8 cellular contexts compared by ENCODE assay signal in genomic region chr6:26474439-26474881, GRCh38. TPM values are rescaled to one million over a fixed set of nuclear protein-coding genes. Genes with fewer than 3 reads are reported as not detected.
DNase-seq lines count a peak whose midpoint lies in the region; ATAC-seq, FAIRE-seq and TF ChIP-seq lines count a peak whose summit lies in the region.

No MANE protein-coding gene starts in this region.

- no peaks in the 10 kb centered on the region for H3K9me2 ChIP-seq in PC-3 (replicated peaks; ENCODE audit: low read length)

- peak overlapping the region; percentile 50 for H2BK120ac ChIP-seq in trophoblast cell (ENCODE audit: insufficient read depth, low read length, poor library complexity)

- H2AK5ac ChIP-seq in trophoblast cell (ENCODE audit: low read length): no peak overlapping the region

- peak overlapping the region; percentile 52 for H3K27ac ChIP-seq in PC-3 (ENCODE audit: low read length)
- H3K27ac ChIP-seq in trophoblast cell (ENCODE audit: low read depth, low read length): no peak overlapping the region

- peak overlapping the region; percentile 57 for H4K12ac ChIP-seq in trophoblast cell (ENCODE audit: low read depth, low read length)

- no peak overlapping the region for H3K23ac ChIP-seq in trophoblast cell (ENCODE audit: low read length)

- peaks cover 4% of the 10 kb centered on the region for H3K79me1 ChIP-seq in trophoblast cell (ENCODE audit: low read length)

- no peaks in the 10 kb centered on the region for H3K79me2 ChIP-seq in PC-3 (ENCODE audit: low read length)
- no peaks in the 10 kb centered on the region for H3K79me2 ChIP-seq in trophoblast cell (ENCODE audit: control insufficient read depth, insufficient read depth, low read length, poor library complexity)

- no peak for FAIRE-seq in GM12892 (lab: Jason Lieb, UNC)

- H3K4ac ChIP-seq in trophoblast cell (ENCODE audit: low read depth, low read length): no peak overlapping the region

- BruUV-seq in PC-3 (replicated peaks; lab: Mats Ljungman, UMichigan): TSS peak; percentile 43

- no peak overlapping the region for H2BK12ac ChIP-seq in trophoblast cell (ENCODE audit: low read length)

- peaks cover 21% of the 10 kb centered on the region for H3K4me1 ChIP-seq in ES-I3 (ENCODE audit: insufficient read depth, low read length)
- peaks cover 30% of the 10 kb centered on the region for H3K4me1 ChIP-seq in PC-3 (ENCODE audit: insufficient read depth, low read length)
- peaks cover 0 to 6% of the 10 kb centered on the region in 2 experiments for H3K4me1 ChIP-seq in trophoblast cell (ENCODE audit: control insufficient read depth in 1 of 2, insufficient read depth in 2 of 2, low read length in 2 of 2)

- no peak overlapping the region for H3K18ac ChIP-seq in trophoblast cell (ENCODE audit: low read length)

- TF ChIP-seq POLR2A in GM12892 (IDR thresholded peaks at IDR 0.05; ENCODE audit: low read depth, low read length): no peak

- H4K20me1 ChIP-seq in PC-3 (ENCODE audit: low read length): no peaks in the 10 kb centered on the region

- POLR2A ChIA-PET in PC-3 (lab: Charles Lee; ENCODE audit: unreplicated experiment): interaction anchor here (0.6 to 0.8 kb wide), 3 partner anchors 59 to 1367 kb away, joined by 3 to 4 read pairs (median 4); no protein-coding TSS in a partner anchor

- H3F3A ChIP-seq in PC-3 (ENCODE audit: low read length, unreplicated experiment): no peaks in the 10 kb centered on the region

- H3K27me3 ChIP-seq in PC-3 (ENCODE audit: low read length): no peaks in the 10 kb centered on the region
- H3K27me3 ChIP-seq in trophoblast cell (ENCODE audit: insufficient read depth, low read length): no peaks in the 10 kb centered on the region

- peak overlapping the region; percentile 85 for H2AFZ ChIP-seq in PC-3 (ENCODE audit: low read length)
- H2AFZ ChIP-seq in trophoblast cell (ENCODE audit: insufficient read depth, low read length, poor library complexity): no peak overlapping the region

- H3K36me3 ChIP-seq in ES-I3 (ENCODE audit: insufficient read depth, low read length) (no peaks in the 10 kb centered on the region), PC-3 (ENCODE audit: low read depth, low read length) (no peaks in the 10 kb centered on the region), trophoblast cell (ENCODE audit: control insufficient read depth in 1 of 2, insufficient read depth in 2 of 2, low read length in 2 of 2) (no peaks in the 10 kb centered on the region)

- WGBS in trophoblast cell (ENCODE audit: extremely low coverage, insufficient coverage, insufficient read length): no CpG with 5 or more reads among the region's 2 CpGs

- TF ChIP-seq CTCF in PC-3 (conservative IDR thresholded peaks at IDR 0.05; ENCODE audit: low read depth, low read length) (no peak), epithelial cell of esophagus (IDR thresholded peaks at IDR 0.05; ENCODE audit: insufficient read depth, low read depth, low read length, missing control alignments) (no peak)

- DNase-seq in PC-3: no peak
- DNase-seq in epithelial cell of esophagus (ENCODE audit: low read depth): no peak
- no peak for DNase-seq in trophoblast cell
- DNase-seq in GM12892 (ENCODE audit: insufficient read length): no peak
- DNase-seq in SKM-1 treated with dmso at 0.1 percent for 144 hours (lab: John Stamatoyannopoulos, UW; ENCODE audit: unreplicated experiment): no peak

- 0 out of 2 replicates have a peak, but pooled peaks cover 3% of the 10 kb centered on the region for H3K9me3 ChIP-seq in ES-I3 (ENCODE audit: control insufficient read depth, insufficient read depth, low read length)
- H3K9me3 ChIP-seq in PC-3 (ENCODE audit: low read length): no peaks in the 10 kb centered on the region
- no peaks in the 10 kb centered on the region for H3K9me3 ChIP-seq in trophoblast cell (ENCODE audit: insufficient read depth, low read depth, low read length)

- H4K8ac ChIP-seq in trophoblast cell (ENCODE audit: low read depth, low read length): peak overlapping the region; percentile 89

- H3K4me3 ChIP-seq in PC-3 (ENCODE audit: low read length) (peak overlapping the region; percentile 68), epithelial cell of esophagus (ENCODE audit: low read length) (peak overlapping the region; percentile 56), trophoblast cell (ENCODE audit: low read depth, low read length) (no peak overlapping the region)

- no peak for ATAC-seq in PC-3
- ATAC-seq in HG03432 (IDR thresholded peaks at IDR 0.05; ENCODE audit: unreplicated experiment): no peak
- no peak for ATAC-seq in GM21526 (IDR thresholded peaks at IDR 0.05; ENCODE audit: low FRiP score, unreplicated experiment)

- H3K9ac ChIP-seq in ES-I3 (ENCODE audit: low read depth, low read length): peak overlapping the region; percentile 58; the same call in 1 of the 2 replicates
- H3K9ac ChIP-seq in PC-3 (ENCODE audit: low read length): peak overlapping the region; percentile 54
- H3K9ac ChIP-seq in trophoblast cell (ENCODE audit: low read length): no peak overlapping the region

- H3K4me2 ChIP-seq in PC-3 (ENCODE audit: low read length) (peak overlapping the region; percentile 78), trophoblast cell (ENCODE audit: low read length) (peak overlapping the region; percentile 6)

- CTCF ChIA-PET in PC-3 (lab: Charles Lee): interaction anchor here (0.5 kb wide), 1 partner anchor 215 kb away, joined by 4 read pairs; no protein-coding TSS in a partner anchor

- intact Hi-C loops in PC-3 (cut with micrococcal nuclease): no loop called here

- peak overlapping the region; percentile 85 for H3K14ac ChIP-seq in trophoblast cell (ENCODE audit: low read length)

- peak overlapping the region; percentile 19 for H4K91ac ChIP-seq in trophoblast cell (ENCODE audit: low read depth, low read length)

- H2BK5ac ChIP-seq in trophoblast cell (ENCODE audit: low read depth, low read length, poor library complexity): no peak overlapping the region

RNA-seq across cellular contexts. Expression of gene BTN2A1, which starts 16.7 kb away (rescaled TPM):
- 13.1 and 14.6 TPM in 2 replicates for total RNA-seq in PC-3 (2014; rRNA removed)
- 10.4 and 10.6 TPM in 2 replicates for polyA plus RNA-seq in trophoblast cell (2013)
- polyA plus RNA-seq in GM12892 (2012; ENCODE audit: missing spikeins): 16.3 TPM

RNA-seq across cellular contexts. Expression of gene BTN1A1, which starts 25.6 kb away (rescaled TPM):
- not detected in 2 replicates for total RNA-seq in PC-3 (2014; rRNA removed)
- 0.01 TPM in 1 of 2 replicates, not detected in the other for polyA plus RNA-seq in trophoblast cell (2013)
- 0.70 TPM for polyA plus RNA-seq in GM12892 (2012; ENCODE audit: missing spikeins)

RNA-seq across cellular contexts. Expression of gene BTN3A3, which starts 34.2 kb away (rescaled TPM):
- total RNA-seq in PC-3 (2014; rRNA removed): 5.0 and 10.1 TPM in 2 replicates
- polyA plus RNA-seq in trophoblast cell (2013): 0.37 and 0.45 TPM in 2 replicates
- polyA plus RNA-seq in GM12892 (2012; ENCODE audit: missing spikeins): 31.0 TPM
